In genomic region chr12:15757553-15758255, GRCh38 we compare ENCODE assay signal across 10 cellular contexts. TPM values are rescaled to one million over a fixed set of nuclear protein-coding genes. Genes with fewer than 3 reads are reported as not detected.
DNase-seq lines count a peak whose midpoint lies in the region; ATAC-seq and TF ChIP-seq lines count a peak whose summit lies in the region.
"Had no signal": no experiment of that assay in that cellular context is flagged by ENCODE, and none has a peak within 500 bp of the region (broad histone marks: within the 10 kb centered on the region; RNA-seq: fewer than 3 reads in every experiment).

No MANE protein-coding gene starts in this region.

- no peak overlapping the region for H3K27ac ChIP-seq in thoracic aorta
- H3K27ac ChIP-seq in colonic mucosa, result no peak overlapping the region

- peak; percentile 25 for ATAC-seq in Right ventricle myocardium superior (ENCODE audit: poor library complexity)
- ATAC-seq in Right ventricle myocardium inferior, result no peak
- ATAC-seq in thoracic aorta (ENCODE audit: insufficient number of reproducible peaks, low FRiP score, low read depth), result no peak

- TF ChIP-seq CTCF in fibroblast of villous mesenchyme (IDR thresholded peaks at IDR 0.05; ENCODE audit: insufficient read depth, low read depth, low read length) (no peak), thoracic aorta (IDR thresholded peaks at IDR 0.05) (no peak), colonic mucosa (IDR thresholded peaks at IDR 0.05) (no peak)

- H3K4me3 ChIP-seq in fibroblast of villous mesenchyme (ENCODE audit: low read depth, low read length) (no peak overlapping the region), thoracic aorta (no peak overlapping the region), colonic mucosa (no peak overlapping the region)
- H3K4me3 ChIP-seq: coronary artery had no signal

- no peaks in the 10 kb centered on the region for H3K9me3 ChIP-seq in thoracic aorta
- H3K9me3 ChIP-seq in colonic mucosa, result no peaks in the 10 kb centered on the region

- no peak overlapping the region for H3K9ac ChIP-seq in colonic mucosa (ENCODE audit: low read depth in 2 of 2, low read length in 2 of 2)

- H3K4me1 ChIP-seq in thoracic aorta (ENCODE audit: control insufficient read depth in 1 of 2, low read depth in 2 of 2), result peaks cover 12 to 55% of the 10 kb centered on the region in 2 donors
- no peaks in the 10 kb centered on the region for H3K4me1 ChIP-seq in colonic mucosa

- no peak for DNase-seq in Right ventricle myocardium superior
- DNase-seq in Right ventricle myocardium inferior (ENCODE audit: missing footprints), result no peak
- peak; percentile 63 for DNase-seq in SIG-M5 (lab: John Stamatoyannopoulos, UW)
- peak; percentile 85 for DNase-seq in fibroblast of villous mesenchyme (ENCODE audit: low read depth)
- peak; percentile 6 for DNase-seq in thoracic aorta (ENCODE audit: low spot score)
- DNase-seq in NCI-H2107 treated with DMSO at 0.1 percent for 48 hours (lab: John Stamatoyannopoulos, UW; ENCODE audit: unreplicated experiment), result no peak
- no peak for DNase-seq in globus pallidus (ENCODE audit: low spot score)
- no peak for DNase-seq in colonic mucosa
- DNase-seq: NCI-H1105 had no signal

- intact Hi-C loops in Right ventricle myocardium superior (cut with DNase I) (no loop called here), Right ventricle myocardium inferior (cut with DNase I) (no loop called here), colonic mucosa (cut with DNase I) (no loop called here)

- H3K27me3 ChIP-seq in thoracic aorta (replicated peaks; ENCODE audit: insufficient read depth) (no peaks in the 10 kb centered on the region), colonic mucosa (no peaks in the 10 kb centered on the region)

- H3K36me3 ChIP-seq in thoracic aorta (no peaks in the 10 kb centered on the region), colonic mucosa (no peaks in the 10 kb centered on the region)

RNA-seq across cellular contexts. Expression of gene EPS8, which starts 31.5 kb away (rescaled TPM):
- total RNA-seq in Right ventricle myocardium superior, result 17.5 TPM
- total RNA-seq in Right ventricle myocardium inferior, result 20.7 TPM
- 79.9 and 100 TPM in 2 replicates for total RNA-seq in fibroblast of villous mesenchyme
- 100 to 1,000 TPM; 139 to 188 TPM for total RNA-seq in thoracic aorta
- 100 to 1,000 TPM in 1 of 2 donors, 10 to 100 TPM in 1; 93.7 to 161 TPM for total RNA-seq in colonic mucosa

Comparison
In these comparisons a context has a peak if more than half of its experiments do, and no peak if none do; other contexts are left out.
1. DNase-seq: peak in SIG-M5 (single experiment), fibroblast of villous mesenchyme (single experiment) and thoracic aorta (single experiment); none in Right ventricle myocardium superior (single experiment), Right ventricle myocardium inferior (single experiment), NCI-H2107 treated with DMSO at 0.1 percent for 48 hours (single experiment), globus pallidus (single experiment) and colonic mucosa (single experiment).